In genomic region chr2:112765251-112765650, GRCh38 we compare ENCODE assay signal across 9 cellular contexts. TPM values are rescaled to one million over a fixed set of nuclear protein-coding genes. Genes with fewer than 3 reads are reported as not detected.
A peak's percentile ranks its signal among the peaks of the same experiment; 100 is the strongest.
DNase-seq lines count a peak whose midpoint lies in the region; ATAC-seq and TF ChIP-seq lines count a peak whose summit lies in the region.
"Had no signal": no experiment of that assay in that cellular context is flagged by ENCODE, and none has a peak within 500 bp of the region (broad histone marks: within the 10 kb centered on the region; RNA-seq: fewer than 3 reads in every experiment).

No MANE protein-coding gene starts in this region.

- H4K20me1 ChIP-seq in smooth muscle cell (ENCODE audit: low read depth), result no peaks in the 10 kb centered on the region

- H3K9me3 ChIP-seq in RWPE2 (ENCODE audit: severe bottlenecking), result no peaks in the 10 kb centered on the region
- no peaks in the 10 kb centered on the region for H3K9me3 ChIP-seq in smooth muscle cell (replicated peaks; ENCODE audit: low read depth)

- peak overlapping the region; percentile 86 for H2AFZ ChIP-seq in smooth muscle cell (ENCODE audit: low read depth)

- H3K4me1 ChIP-seq in RWPE2 (ENCODE audit: insufficient read depth, poor library complexity, severe bottlenecking), result peaks cover 42% of the 10 kb centered on the region
- peaks cover 9% of the 10 kb centered on the region for H3K4me1 ChIP-seq in smooth muscle cell (ENCODE audit: low read depth)

- DNase-seq in NCI-H2227 treated with DMSO at 0.1 percent for 48 hours (lab: John Stamatoyannopoulos, UW) (peak; percentile 31), NCI-H2227 (lab: John Stamatoyannopoulos, UW; ENCODE audit: unreplicated experiment) (no peak), RWPE2 (ENCODE audit: low spot score) (no peak), fibroblast of the aortic adventitia (ENCODE audit: low read depth) (no peak), smooth muscle cell (lab: John Stamatoyannopoulos, UW; ENCODE audit: unreplicated experiment) (no peak), C1 segment of cervical spinal cord (lab: John Stamatoyannopoulos, UW) (no peak), GM20000 (ENCODE audit: low spot score) (no peak)

- H3K36me3 ChIP-seq in RWPE2 (ENCODE audit: low read depth) (peaks cover 23% of the 10 kb centered on the region), smooth muscle cell (ENCODE audit: low read depth) (no peaks in the 10 kb centered on the region)

- H3K79me2 ChIP-seq in smooth muscle cell (ENCODE audit: low read depth), result peaks cover 27% of the 10 kb centered on the region

- 81% methylated on average over 4 of the region's 4 CpGs for WGBS in smooth muscle cell (ENCODE audit: low lambda C conversion rate)

- H3K27ac ChIP-seq in RWPE2 (ENCODE audit: poor library complexity, severe bottlenecking), result peak overlapping the region; percentile 57
- H3K27ac ChIP-seq in smooth muscle cell (ENCODE audit: low read depth), result no peak overlapping the region

- peaks cover 3% of the 10 kb centered on the region for H3F3A ChIP-seq in smooth muscle cell (ENCODE audit: low read depth)

- H3K27me3 ChIP-seq in RWPE2 (ENCODE audit: insufficient read depth, poor library complexity, severe bottlenecking), result no peaks in the 10 kb centered on the region
- H3K27me3 ChIP-seq in smooth muscle cell (ENCODE audit: low read depth), result no peaks in the 10 kb centered on the region

- H3K4me3 ChIP-seq in RWPE2 (ENCODE audit: severe bottlenecking), result peak overlapping the region; percentile 70
- H3K4me3 ChIP-seq in fibroblast of the aortic adventitia (ENCODE audit: low read depth, low read length), result peak overlapping the region; percentile 79
- peak overlapping the region; percentile 94 for H3K4me3 ChIP-seq in smooth muscle cell

- no peak for TF ChIP-seq CTCF in RWPE2 (IDR thresholded peaks at IDR 0.05; ENCODE audit: poor library complexity, severe bottlenecking)
- TF ChIP-seq CTCF in fibroblast of the aortic adventitia (IDR thresholded peaks at IDR 0.05; ENCODE audit: insufficient read depth, low read length), result no peak
- no peak for TF ChIP-seq CTCF in smooth muscle cell (IDR thresholded peaks at IDR 0.05; ENCODE audit: borderline replicate concordance, insufficient read depth, poor library complexity, severe bottlenecking)
- TF ChIP-seq CTCF in GM20000 (IDR thresholded peaks at IDR 0.05; ENCODE audit: extremely low read depth, missing control alignments), result no peak

- peak overlapping the region; percentile 49 for H3K9ac ChIP-seq in smooth muscle cell (ENCODE audit: low read depth)

- ATAC-seq in RWPE2 (ENCODE audit: low read depth) (no peak), GM21367 (IDR thresholded peaks at IDR 0.05; ENCODE audit: unreplicated experiment) (no peak)

- peak overlapping the region; percentile 91 for H3K4me2 ChIP-seq in smooth muscle cell

RNA-seq across cellular contexts. Expression of gene CKAP2L, which starts 0.8 kb away (rescaled TPM):
- total RNA-seq in fibroblast of the aortic adventitia (ENCODE audit: low replicate concordance), result 2.7 and 26.4 TPM in 2 replicates
- 7.8 and 16.7 TPM in 2 replicates for total RNA-seq in smooth muscle cell
- 5.1 and 6.6 TPM in 2 replicates for polyA plus RNA-seq in smooth muscle cell

RNA-seq across cellular contexts. Expression of gene IL1A, which starts 19.0 kb away (rescaled TPM):
- total RNA-seq in fibroblast of the aortic adventitia (ENCODE audit: low replicate concordance) (0.90 TPM in 1 of 2 replicates, not detected in the other), smooth muscle cell (3.4 and 6.4 TPM in 2 replicates)
- polyA plus RNA-seq in smooth muscle cell, result 1.4 and 5.1 TPM in 2 replicates

RNA-seq across cellular contexts. Expression of gene NT5DC4, which starts 44.4 kb away (rescaled TPM):
- not detected in 2 replicates for total RNA-seq in fibroblast of the aortic adventitia (ENCODE audit: low replicate concordance)
- total RNA-seq in smooth muscle cell, result not detected in 2 replicates
- not detected in 2 replicates for polyA plus RNA-seq in smooth muscle cell
- total RNA-seq: NCI-H460 had no signal
